ENCODE assay signal across 9 cellular contexts in the genomic region with DNA sequence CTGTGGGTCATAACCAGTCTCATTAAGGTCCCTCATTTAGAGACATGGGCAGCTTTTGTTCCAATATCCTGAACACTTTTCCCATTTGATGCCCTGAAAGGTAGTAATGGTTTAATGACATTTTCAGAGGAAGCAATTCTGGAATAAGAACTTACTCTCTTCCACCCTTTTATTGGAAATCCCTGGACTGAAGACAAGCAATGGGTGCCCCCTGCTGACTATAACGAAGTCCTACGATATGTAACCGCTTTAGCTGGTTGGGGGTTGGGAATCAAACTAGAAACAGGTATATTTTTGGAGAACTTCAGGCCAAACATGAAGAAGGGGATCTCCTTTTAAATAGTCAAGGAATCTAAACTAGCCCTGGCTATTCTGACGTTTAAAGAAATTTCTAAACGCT. TPM values are rescaled to one million over a fixed set of nuclear protein-coding genes. Genes with fewer than 3 reads are reported as not detected.
DNase-seq lines count a peak whose midpoint lies in the region; ATAC-seq and TF ChIP-seq lines count a peak whose summit lies in the region.
"Had no signal": no experiment of that assay in that cellular context is flagged by ENCODE, and none has a peak within 500 bp of the region (broad histone marks: within the 10 kb centered on the region; RNA-seq: fewer than 3 reads in every experiment).

No MANE protein-coding gene starts in this region.

- H3K9ac ChIP-seq in colonic mucosa (ENCODE audit: low read depth in 2 of 2, low read length in 2 of 2) = no peak overlapping the region
- H3K9ac ChIP-seq in mesenchymal stem cell (ENCODE audit: low read length) = peak overlapping the region; percentile 4

- H3K9me3 Mint-ChIP-seq in MCF 10A (ENCODE audit: unreplicated experiment) = no peaks in the 10 kb centered on the region
- H3K9me3 Mint-ChIP-seq: activated naive CD8-positive, alpha-beta T cell treated with anti-CD3 and anti-CD28 coated beads, Interleukin-2, amount 10 ng/mL, durations not matched to agents 7 days and 5 days had no signal

- H3K27me3 ChIP-seq in breast epithelium (no peaks in the 10 kb centered on the region), colonic mucosa (no peaks in the 10 kb centered on the region), mesenchymal stem cell (ENCODE audit: control insufficient read depth in 1 of 2, insufficient read depth in 1 of 2, low read length in 2 of 2) (no peaks in the 10 kb centered on the region)

- no peak overlapping the region for H2BK15ac ChIP-seq in mesenchymal stem cell (ENCODE audit: low read depth, poor library complexity, severe bottlenecking)

- BruUV-seq in MCF 10A (replicated peaks; lab: Mats Ljungman, UMichigan) = no TSS peak

- TF ChIP-seq CTCF in MCF 10A (IDR thresholded peaks at IDR 0.05; ENCODE audit: unreplicated experiment) = peak; percentile 13
- peak in 1 of 3 donors; percentile 19 for TF ChIP-seq CTCF in breast epithelium (IDR thresholded peaks at IDR 0.05)
- TF ChIP-seq CTCF in colonic mucosa (IDR thresholded peaks at IDR 0.05) = peak; percentile 25

- no peaks in the 10 kb centered on the region for H3K4me1 ChIP-seq in breast epithelium
- no peaks in the 10 kb centered on the region for H3K4me1 ChIP-seq in colonic mucosa
- H3K4me1 ChIP-seq in mesenchymal stem cell (ENCODE audit: control insufficient read depth, insufficient read depth, low read depth, low read length) = no peaks in the 10 kb centered on the region

- H2AFZ ChIP-seq in mesenchymal stem cell (ENCODE audit: low read depth, low read length) = no peak overlapping the region

- H3K4me2 ChIP-seq in mesenchymal stem cell (ENCODE audit: low read length, poor library complexity, severe bottlenecking) = no peak overlapping the region

- no peak overlapping the region for H2BK5ac ChIP-seq in mesenchymal stem cell (ENCODE audit: low read depth, low read length, poor library complexity, severe bottlenecking)

- peak; percentile 41 for DNase-seq in MCF 10A (ENCODE audit: unreplicated experiment)
- DNase-seq in breast epithelium (ENCODE audit: low spot score in 2 of 2) = no peak
- peak; percentile 30 for DNase-seq in NCI-H2171 treated with DMSO at 0.1 percent for 48 hours (lab: John Stamatoyannopoulos, UW)
- no peak for DNase-seq in colonic mucosa
- DNase-seq in mesenchymal stem cell = peak; percentile 62
- no peak for DNase-seq in KG1 (lab: John Stamatoyannopoulos, UW)
- DNase-seq: activated naive CD8-positive, alpha-beta T cell treated with anti-CD3 and anti-CD28 coated beads, Interleukin-2, amount 10 ng/mL, durations not matched to agents 7 days and 5 days had no signal

- H3K27me3 Mint-ChIP-seq in MCF 10A (ENCODE audit: insufficient read depth, unreplicated experiment) = no peaks in the 10 kb centered on the region
- H3K27me3 Mint-ChIP-seq: activated naive CD8-positive, alpha-beta T cell treated with anti-CD3 and anti-CD28 coated beads, Interleukin-2, amount 10 ng/mL, durations not matched to agents 7 days and 5 days had no signal

- no peaks in the 10 kb centered on the region for H3K9me3 ChIP-seq in breast epithelium
- no peaks in the 10 kb centered on the region for H3K9me3 ChIP-seq in colonic mucosa
- no peaks in the 10 kb centered on the region for H3K9me3 ChIP-seq in mesenchymal stem cell (ENCODE audit: control insufficient read depth, low read length)

- no peak for ATAC-seq in HG03521 (IDR thresholded peaks at IDR 0.05; ENCODE audit: unreplicated experiment)
- ATAC-seq in GM18498 (IDR thresholded peaks at IDR 0.05; ENCODE audit: unreplicated experiment) = no peak

- peaks cover 19% of the 10 kb centered on the region for H3K36me3 ChIP-seq in breast epithelium
- peaks cover 6% of the 10 kb centered on the region for H3K36me3 ChIP-seq in colonic mucosa
- H3K36me3 ChIP-seq in mesenchymal stem cell (ENCODE audit: control insufficient read depth in 1 of 2, insufficient read depth in 2 of 2, low read depth in 1 of 2, low read length in 2 of 2) = peaks cover 29 to 95% of the 10 kb centered on the region in 2 experiments

- intact Hi-C loops in MCF 10A (cut with micrococcal nuclease) (loop anchor here (2.0 kb wide), 1 partner anchor 58 kb away; no protein-coding TSS in a partner anchor), breast epithelium (cut with DNase I; ENCODE audit: low total_unique reads) (no loop called here), colonic mucosa (cut with DNase I) (no loop called here)

- no peak overlapping the region for H2BK120ac ChIP-seq in mesenchymal stem cell (ENCODE audit: low read depth, low read length)

- H3K4ac ChIP-seq in mesenchymal stem cell (ENCODE audit: low read depth in 1 of 2, low read length in 2 of 2) = no peak overlapping the region

- H2AK5ac ChIP-seq in mesenchymal stem cell (ENCODE audit: low read length, severe bottlenecking) = no peak overlapping the region

- H3K4me3 Mint-ChIP-seq in MCF 10A (ENCODE audit: unreplicated experiment) = no peak overlapping the region
- H3K4me3 Mint-ChIP-seq: activated naive CD8-positive, alpha-beta T cell treated with anti-CD3 and anti-CD28 coated beads, Interleukin-2, amount 10 ng/mL, durations not matched to agents 7 days and 5 days had no signal

- no peak overlapping the region for H4K8ac ChIP-seq in mesenchymal stem cell (ENCODE audit: low read length)

- peaks cover 24% of the 10 kb centered on the region for H3K79me1 ChIP-seq in mesenchymal stem cell (replicated peaks; ENCODE audit: low read length, poor library complexity, severe bottlenecking)

- CTCF ChIA-PET in MCF 10A (lab: Yijun Ruan, JAX) = interaction anchor here (0.6 to 1.0 kb wide), 3 partner anchors 53 to 158 kb away, joined by 3 to 4 read pairs (median 3); no protein-coding TSS in a partner anchor

- H3K27ac ChIP-seq in breast epithelium (no peak overlapping the region), colonic mucosa (no peak overlapping the region), mesenchymal stem cell (ENCODE audit: low read length, poor library complexity, severe bottlenecking) (no peak overlapping the region)

- H3K4me1 Mint-ChIP-seq in MCF 10A (ENCODE audit: insufficient read depth, unreplicated experiment) = peaks cover 4% of the 10 kb centered on the region

- H2BK12ac ChIP-seq in mesenchymal stem cell (ENCODE audit: low read length in 2 of 2) = no peak overlapping the region

- no peak overlapping the region for H3K14ac ChIP-seq in mesenchymal stem cell (ENCODE audit: low read length in 2 of 2)

- peaks cover 100% of the 10 kb centered on the region for H3K36me3 Mint-ChIP-seq in MCF 10A (ENCODE audit: insufficient read depth, unreplicated experiment)

- H3K4me3 ChIP-seq in breast epithelium (no peak overlapping the region), colonic mucosa (no peak overlapping the region), mesenchymal stem cell (ENCODE audit: insufficient read depth in 1 of 2, low read depth in 1 of 2, low read length in 2 of 2) (no peak overlapping the region)

- POLR2A ChIA-PET in MCF 10A (lab: Yijun Ruan, JAX) = interaction anchor here (0.6 to 3.7 kb wide), 5 partner anchors 20 to 308 kb away, joined by 3 to 17 read pairs (median 4); a partner anchor contains a TSS

- no peak for TF ChIP-seq POLR2A in breast epithelium (IDR thresholded peaks at IDR 0.05)

- no peak overlapping the region for H3K27ac Mint-ChIP-seq in MCF 10A (ENCODE audit: low read depth, unreplicated experiment)
- H3K27ac Mint-ChIP-seq: activated naive CD8-positive, alpha-beta T cell treated with anti-CD3 and anti-CD28 coated beads, Interleukin-2, amount 10 ng/mL, durations not matched to agents 7 days and 5 days had no signal

- 63% methylated on average over 5 of the region's 5 CpGs for WGBS in mesenchymal stem cell

- H4K91ac ChIP-seq in mesenchymal stem cell (ENCODE audit: low read length) = no peak overlapping the region

- no peak overlapping the region for H3K18ac ChIP-seq in mesenchymal stem cell (ENCODE audit: low read depth in 1 of 2, low read length in 2 of 2)

- H3K23ac ChIP-seq in mesenchymal stem cell (ENCODE audit: low read length in 2 of 2) = no peak overlapping the region

RNA-seq across cellular contexts. Expression of a gene that starts 20.5 kb away (rescaled TPM):
- total RNA-seq in MCF 10A (2022) (39.2 and 61.1 TPM in 2 replicates), breast epithelium (10 to 100 TPM; 54.7 to 64.3 (median 55.3) TPM), colonic mucosa (10 to 100 TPM; 52.3 to 53.0 TPM)
- polyA plus RNA-seq in mesenchymal stem cell (2013, experiment 1 of 2) = 184 TPM
- polyA plus RNA-seq in mesenchymal stem cell (2013, experiment 2 of 2) = 201 TPM

RNA-seq across cellular contexts. Expression of a gene that starts 20.8 kb away (rescaled TPM):
- 54.6 and 55.9 TPM in 2 replicates for total RNA-seq in MCF 10A (2022)
- 10 to 100 TPM; 13.1 to 28.5 (median 21.0) TPM for total RNA-seq in breast epithelium
- 10 to 100 TPM; 59.3 to 93.3 TPM for total RNA-seq in colonic mucosa
- 78.3 TPM for polyA plus RNA-seq in mesenchymal stem cell (2013, experiment 1 of 2)
- 86.1 TPM for polyA plus RNA-seq in mesenchymal stem cell (2013, experiment 2 of 2)

RNA-seq across cellular contexts. Expression of a gene that starts 32.3 kb away (rescaled TPM):
- 27.3 and 29.9 TPM in 2 replicates for total RNA-seq in MCF 10A (2022)
- 10 to 100 TPM; 31.0 to 46.2 (median 36.1) TPM for total RNA-seq in breast epithelium
- 10 to 100 TPM; 24.6 to 24.7 TPM for total RNA-seq in colonic mucosa
- polyA plus RNA-seq in mesenchymal stem cell (2013, experiment 1 of 2) = 18.5 TPM
- polyA plus RNA-seq in mesenchymal stem cell (2013, experiment 2 of 2) = 19.4 TPM

RNA-seq across cellular contexts. Expression of a gene that starts 45.7 kb away (rescaled TPM):
- 3.3 and 3.7 TPM in 2 replicates for total RNA-seq in MCF 10A (2022)
- 10 to 100 TPM; 21.9 to 50.6 (median 47.9) TPM for total RNA-seq in breast epithelium
- 1 to 10 TPM; 2.1 to 2.7 TPM for total RNA-seq in colonic mucosa
- 34.3 TPM for polyA plus RNA-seq in mesenchymal stem cell (2013, experiment 1 of 2)
- polyA plus RNA-seq in mesenchymal stem cell (2013, experiment 2 of 2) = 34.4 TPM

RNA-seq across cellular contexts. Expression of a gene that starts 54.1 kb away (rescaled TPM):
- total RNA-seq in MCF 10A (2022) (1.9 TPM in 2 replicates), breast epithelium (1 to 10 TPM in 1 of 3 donors, under 1 TPM in 2; 0.64 to 1.6 (median 0.88) TPM), colonic mucosa (1 to 10 TPM; 3.2 to 3.7 TPM)
- polyA plus RNA-seq in mesenchymal stem cell (2013, experiment 1 of 2) = 23.3 TPM
- 21.7 TPM for polyA plus RNA-seq in mesenchymal stem cell (2013, experiment 2 of 2)

Comparison
In these comparisons a context has a peak if more than half of its experiments do, and no peak if none do; other contexts are left out.
1. DNase-seq: peak in MCF 10A (single experiment), NCI-H2171 treated with DMSO at 0.1 percent for 48 hours (single experiment) and mesenchymal stem cell (single experiment); none in breast epithelium (0 of 2), colonic mucosa (single experiment) and KG1 (single experiment).